8 cellular contexts compared by ENCODE assay signal in the genomic region with DNA sequence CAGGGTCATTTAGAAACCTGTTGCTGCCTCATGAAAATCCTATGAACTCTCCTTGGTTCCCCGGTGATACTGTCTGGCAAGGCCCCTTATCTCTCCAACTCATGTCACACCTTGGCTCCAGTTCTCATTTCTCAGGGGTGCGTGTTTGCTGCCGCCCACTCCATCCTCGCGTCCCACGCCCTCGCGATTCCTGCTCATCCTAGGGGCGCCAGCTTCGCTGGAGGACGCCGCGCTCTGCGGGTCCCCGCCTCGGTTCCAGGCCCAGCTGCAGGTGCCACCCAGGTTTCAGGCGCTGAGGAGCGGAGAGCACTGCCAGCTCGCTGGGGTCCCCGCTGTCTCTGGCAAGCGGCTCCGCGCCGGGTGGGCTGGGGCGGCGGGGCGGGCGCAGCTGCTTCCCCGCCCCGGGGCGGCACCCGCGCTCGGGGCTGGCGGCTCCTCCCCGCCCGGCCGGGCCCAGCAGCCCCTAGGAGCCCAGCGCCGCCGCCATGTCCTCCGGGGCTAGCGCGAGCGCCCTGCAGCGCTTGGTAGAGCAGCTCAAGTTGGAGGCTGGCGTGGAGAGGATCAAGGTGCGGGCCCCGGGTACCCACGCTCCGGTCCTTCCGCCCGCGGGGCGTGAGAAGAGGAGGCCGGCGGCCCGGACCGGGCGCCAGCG. TPM values are rescaled to one million over a fixed set of nuclear protein-coding genes. Genes with fewer than 3 reads are reported as not detected.
DNase-seq lines count a peak whose midpoint lies in the region; FAIRE-seq and TF ChIP-seq lines count a peak whose summit lies in the region.

TSS of gene GNG10 (plus strand) at position 456 of the 652 bp plus-strand sequence. CDS start at position 486, 30 bp downstream.

- H3K4me3 Mint-ChIP-seq in T-helper 2 cell treated with Interferon-gamma antibody and Interleukin-4, amounts not matched to agents 5 μg/mL and 100 μg/mL, for 36 hours = peak within 1 kb of the TSS; percentile 92
- H3K4me3 Mint-ChIP-seq in astrocyte (ENCODE audit: unreplicated experiment) = peak within 1 kb of the TSS; percentile 97

- H3K79me2 ChIP-seq in GM23248 (ENCODE audit: insufficient read depth) (peaks cover 43% of the 10 kb centered on the region), astrocyte (ENCODE audit: insufficient read depth, low read length) (peaks cover 41% of the 10 kb centered on the region)

- TF ChIP-seq CTCF in GM06990 (IDR thresholded peaks at IDR 0.05; ENCODE audit: insufficient read depth, low read length, poor library complexity, severe bottlenecking) = no peak
- no peak for TF ChIP-seq CTCF in astrocyte (IDR thresholded peaks at IDR 0.05; ENCODE audit: insufficient read depth, low read depth, low read length)
- TF ChIP-seq CTCF in retinal pigment epithelial cell (conservative IDR thresholded peaks at IDR 0.05; ENCODE audit: low read depth, low read length) = no peak

- no peaks in the 10 kb centered on the region for H3K9me3 ChIP-seq in GM23248 (ENCODE audit: low read depth)
- no peaks in the 10 kb centered on the region for H3K9me3 ChIP-seq in astrocyte (ENCODE audit: insufficient read depth, low read depth, low read length)

- peak within 1 kb of the TSS; percentile 95 for H3K27ac Mint-ChIP-seq in T-helper 2 cell treated with Interferon-gamma antibody and Interleukin-4, amounts not matched to agents 5 μg/mL and 100 μg/mL, for 36 hours
- peak within 1 kb of the TSS; percentile 87 for H3K27ac Mint-ChIP-seq in astrocyte (ENCODE audit: unreplicated experiment)

- no peak for FAIRE-seq in astrocyte (lab: Jason Lieb, UNC)

- WGBS in GM23248 (ENCODE audit: low coverage in 1 of 2, low lambda C conversion rate in 2 of 2, missing lambda C conversion rate in 2 of 2), 2 experiments = 1% methylated on average over 34 to 50 of the region's 61 CpGs

- H3K9me2 ChIP-seq in GM23248 (ENCODE audit: insufficient read depth) = no peaks in the 10 kb centered on the region

- no peaks in the 10 kb centered on the region for H3K9me3 Mint-ChIP-seq in T-helper 2 cell treated with Interferon-gamma antibody and Interleukin-4, amounts not matched to agents 5 μg/mL and 100 μg/mL, for 36 hours
- no peaks in the 10 kb centered on the region for H3K9me3 Mint-ChIP-seq in astrocyte (ENCODE audit: unreplicated experiment)

- in situ Hi-C loops in GM23248 (cut with MboI) = no loop called here

- H3K4me2 ChIP-seq in GM23248 (ENCODE audit: unreplicated experiment) (peak within 1 kb of the TSS; percentile 98), astrocyte (ENCODE audit: low read length) (peak within 1 kb of the TSS; percentile 91)

- H4K20me1 ChIP-seq in GM23248 (ENCODE audit: insufficient read depth) (no peaks in the 10 kb centered on the region), astrocyte (ENCODE audit: insufficient read depth, low read length) (peaks cover 31% of the 10 kb centered on the region)

- H3K27ac ChIP-seq in GM23248 = peak within 1 kb of the TSS; percentile 61
- H3K27ac ChIP-seq in astrocyte (ENCODE audit: low read depth, low read length) = peak within 1 kb of the TSS; percentile 58

- peaks cover 20% of the 10 kb centered on the region for H3K4me1 Mint-ChIP-seq in T-helper 2 cell treated with Interferon-gamma antibody and Interleukin-4, amounts not matched to agents 5 μg/mL and 100 μg/mL, for 36 hours (ENCODE audit: low read depth)
- peaks cover 14% of the 10 kb centered on the region for H3K4me1 Mint-ChIP-seq in astrocyte (ENCODE audit: low read depth, unreplicated experiment)

- peak; percentile 78 for DNase-seq in GM06990 (ENCODE audit: extremely low read depth, insufficient read length)
- DNase-seq in GM23248 = peak; percentile 83
- peak; percentile 39 to 69 for DNase-seq in Kasumi-1 (lab: John Stamatoyannopoulos, UW)
- DNase-seq in T-helper 2 cell treated with Interferon-gamma antibody and Interleukin-4, amounts not matched to agents 5 μg/mL and 100 μg/mL, for 36 hours (ENCODE audit: low spot score) = peak; percentile 75
- peak; percentile 47 for DNase-seq in astrocyte (ENCODE audit: low read depth)
- peak; percentile 34 to 44 for DNase-seq in hippocampal formation (lab: John Stamatoyannopoulos, UW)
- DNase-seq in retinal pigment epithelial cell (ENCODE audit: low read depth) = no peak
- no peak for DNase-seq in SKM-1 (lab: John Stamatoyannopoulos, UW; ENCODE audit: unreplicated experiment)

- H3K9ac ChIP-seq in GM23248 (peak within 1 kb of the TSS; percentile 82), astrocyte (ENCODE audit: low read length) (peak within 1 kb of the TSS; percentile 83)

- no peaks in the 10 kb centered on the region for H3K27me3 Mint-ChIP-seq in T-helper 2 cell treated with Interferon-gamma antibody and Interleukin-4, amounts not matched to agents 5 μg/mL and 100 μg/mL, for 36 hours (ENCODE audit: low read depth)
- no peaks in the 10 kb centered on the region for H3K27me3 Mint-ChIP-seq in astrocyte (ENCODE audit: low read depth, unreplicated experiment)

- H3F3A ChIP-seq in GM23248 (ENCODE audit: insufficient read depth) = 0 out of 2 replicates have a peak, but pooled peaks cover 8% of the 10 kb centered on the region

- H3K4me3 ChIP-seq in GM06990 (replicated peaks; ENCODE audit: low read depth, low read length) (peak within 1 kb of the TSS; percentile 87), GM23248 (peak within 1 kb of the TSS; percentile 93), astrocyte (ENCODE audit: insufficient read depth, low read depth, low read length) (peak within 1 kb of the TSS; percentile 78), retinal pigment epithelial cell (ENCODE audit: low read length) (peak within 1 kb of the TSS; percentile 78)

- no peaks in the 10 kb centered on the region for H3K36me3 ChIP-seq in GM06990 (ENCODE audit: control insufficient read depth, insufficient read depth, low read length)
- no peaks in the 10 kb centered on the region for H3K36me3 ChIP-seq in GM23248 (ENCODE audit: low read depth)
- no peaks in the 10 kb centered on the region for H3K36me3 ChIP-seq in astrocyte (ENCODE audit: insufficient read depth, low read length)

- H3K36me3 Mint-ChIP-seq in T-helper 2 cell treated with Interferon-gamma antibody and Interleukin-4, amounts not matched to agents 5 μg/mL and 100 μg/mL, for 36 hours (ENCODE audit: low read depth) = peaks cover 17% of the 10 kb centered on the region
- peaks cover 6% of the 10 kb centered on the region for H3K36me3 Mint-ChIP-seq in astrocyte (ENCODE audit: low read depth, unreplicated experiment)

- H2AFZ ChIP-seq in GM23248 (peak within 1 kb of the TSS; percentile 93), astrocyte (ENCODE audit: low read depth, low read length) (peak within 1 kb of the TSS; percentile 96)

- H3K4me1 ChIP-seq in GM23248 (ENCODE audit: insufficient read depth) (peaks cover 10% of the 10 kb centered on the region; the same call in 1 of the 2 replicates), astrocyte (ENCODE audit: insufficient read depth, low read length) (peaks cover 17% of the 10 kb centered on the region)

- no peaks in the 10 kb centered on the region for H3K27me3 ChIP-seq in GM06990 (replicated peaks; ENCODE audit: control insufficient read depth, insufficient read depth, low read length)
- H3K27me3 ChIP-seq in GM23248 (replicated peaks; ENCODE audit: insufficient read depth) = no peaks in the 10 kb centered on the region
- no peaks in the 10 kb centered on the region for H3K27me3 ChIP-seq in astrocyte (ENCODE audit: insufficient read depth, low read length)

RNA-seq across cellular contexts. Expression of gene GNG10, which starts in this region (rescaled TPM):
- total RNA-seq in GM23248 (2014; rRNA removed; shearing (Covaris generic)) = 110 and 116 TPM in 2 replicates
- polyA plus RNA-seq in GM23248 (2016; fragmentation: Nextera tagmentation; extraction: Ambion mirVana) = 121 and 122 TPM in 2 replicates
- total RNA-seq in astrocyte = 29.4 and 29.6 TPM in 2 replicates

Comparison
In these comparisons a context has a peak if more than half of its experiments do, and no peak if none do; other contexts are left out.
1. DNase-seq: peak in GM06990 (single experiment), GM23248 (single experiment), Kasumi-1 (2 of 2), T-helper 2 cell treated with Interferon-gamma antibody and Interleukin-4, amounts not matched to agents 5 μg/mL and 100 μg/mL, for 36 hours (single experiment), astrocyte (single experiment) and hippocampal formation (2 of 2); none in retinal pigment epithelial cell (single experiment) and SKM-1 (single experiment).
2. Peak in every context shown above with its lines, with median percentiles within 50 percentile points of each other: H3K4me3 ChIP-seq.